ENCODE assay signal across 8 cellular contexts in genomic region chr15:74461847-74462511, GRCh38. TPM values are rescaled to one million over a fixed set of nuclear protein-coding genes. Genes with fewer than 3 reads are reported as not detected.
A peak's percentile ranks its signal among the peaks of the same experiment; 100 is the strongest.
DNase-seq lines count a peak whose midpoint lies in the region; ATAC-seq and TF ChIP-seq lines count a peak whose summit lies in the region.

No MANE protein-coding gene starts in this region.

- no peaks in the 10 kb centered on the region for H3K36me3 ChIP-seq in MM.1S (replicated peaks; ENCODE audit: insufficient read depth, low read length)
- no peaks in the 10 kb centered on the region for H3K36me3 ChIP-seq in neural cell (ENCODE audit: insufficient read depth, low read length)

- peak overlapping the region; percentile 87 for H3K4me3 ChIP-seq in MM.1S (ENCODE audit: low read length)
- H3K4me3 ChIP-seq in neural cell (ENCODE audit: low read length) = peak overlapping the region; percentile 72

- CTCF ChIA-PET in Calu3 (lab: Charles Lee) = interaction anchor here (0.7 to 1.8 kb wide), 7 partner anchors 9 to 87 kb away, joined by 3 to 9 read pairs (median 4); partner anchors contain the start of gene ARID3B

- no TSS peak for BruUV-seq in Calu3 (replicated peaks; lab: Mats Ljungman, UMichigan)

- H3K79me2 ChIP-seq in MM.1S (ENCODE audit: low read length) (peaks cover 34% of the 10 kb centered on the region), neural cell (replicated peaks; ENCODE audit: insufficient read depth, low read length) (no peaks in the 10 kb centered on the region)

- H3K9me3 Mint-ChIP-seq in Calu3 (ENCODE audit: low read depth, unreplicated experiment) = peaks cover 9% of the 10 kb centered on the region

- H3K9ac ChIP-seq in MM.1S (ENCODE audit: low read length) (peak overlapping the region; percentile 68), neural cell (ENCODE audit: low read length) (peak overlapping the region; percentile 67)

- H3K27me3 Mint-ChIP-seq in Calu3 (ENCODE audit: unreplicated experiment) = no peaks in the 10 kb centered on the region

- peaks cover 19% of the 10 kb centered on the region for H3K36me3 Mint-ChIP-seq in Calu3 (ENCODE audit: insufficient read depth, unreplicated experiment)

- H3K27ac Mint-ChIP-seq in Calu3 (ENCODE audit: unreplicated experiment) = peak overlapping the region; percentile 2

- no peak for TF ChIP-seq EP300 in neural cell (conservative IDR thresholded peaks at IDR 0.05; ENCODE audit: poor library complexity, severe bottlenecking)

- intact Hi-C loops in Calu3 (cut with micrococcal nuclease; ENCODE audit: unreplicated experiment) = loop anchor here (2.0 kb wide), 1 partner anchor 85 kb away; no protein-coding TSS in a partner anchor

- peaks cover 4% of the 10 kb centered on the region; the same call in 1 of the 2 replicates for H3K4me1 ChIP-seq in MM.1S (ENCODE audit: low read length)

- H4K20me1 ChIP-seq in MM.1S (ENCODE audit: insufficient read depth, low read length) (no peaks in the 10 kb centered on the region), neural cell (ENCODE audit: insufficient read depth) (no peaks in the 10 kb centered on the region)

- H3F3A ChIP-seq in MM.1S (ENCODE audit: insufficient read depth, low read length) = peaks cover 13% of the 10 kb centered on the region
- no peaks in the 10 kb centered on the region for H3F3A ChIP-seq in neural cell (ENCODE audit: insufficient read depth, low read length, poor library complexity, severe bottlenecking)

- H2AFZ ChIP-seq in MM.1S (ENCODE audit: low read length) (peak overlapping the region; percentile 82), neural cell (ENCODE audit: low read depth, low read length) (no peak overlapping the region)

- TF ChIP-seq RAD21 in neural cell (conservative IDR thresholded peaks at IDR 0.05) = no peak

- H3K4me2 ChIP-seq in MM.1S (ENCODE audit: low read depth, low read length) = peak overlapping the region; percentile 73
- peak overlapping the region; percentile 92 for H3K4me2 ChIP-seq in neural cell (ENCODE audit: low read length)

- no peak for ATAC-seq in GM19324 (IDR thresholded peaks at IDR 0.05; ENCODE audit: low FRiP score, unreplicated experiment)

- H3K27ac ChIP-seq in MM.1S (ENCODE audit: low read length) (peak overlapping the region; percentile 15; the same call in 1 of the 2 replicates), cingulate gyrus (ENCODE audit: low read depth, low read length) (peak overlapping the region; percentile 71), neural cell (ENCODE audit: low read length) (no peak overlapping the region)

- DNase-seq in Calu3 (no peak), MM.1S (no peak), NCI-H446 (lab: John Stamatoyannopoulos, UW) (no peak), amygdala (lab: John Stamatoyannopoulos, UW) (no peak), HuH-7 (ENCODE audit: low spot score) (no peak)

- H3K4me3 Mint-ChIP-seq in Calu3 (ENCODE audit: low read depth, unreplicated experiment) = peak overlapping the region; percentile 66

- H3K27me3 ChIP-seq in MM.1S (replicated peaks; ENCODE audit: insufficient read depth, low read length) (no peaks in the 10 kb centered on the region), neural cell (ENCODE audit: insufficient read depth, low read depth, low read length) (no peaks in the 10 kb centered on the region)

- H3K4me1 Mint-ChIP-seq in Calu3 (ENCODE audit: low read depth, unreplicated experiment) = peaks cover 26% of the 10 kb centered on the region

- TF ChIP-seq CTCF in Calu3 (IDR thresholded peaks at IDR 0.05; ENCODE audit: unreplicated experiment) (no peak), MM.1S (IDR thresholded peaks at IDR 0.05; ENCODE audit: low read length) (no peak), neural cell (IDR thresholded peaks at IDR 0.05; ENCODE audit: poor library complexity, severe bottlenecking) (no peak)

- no peaks in the 10 kb centered on the region for H3K9me2 ChIP-seq in MM.1S (replicated peaks; ENCODE audit: insufficient read depth, low read length)
- H3K9me2 ChIP-seq in neural cell (ENCODE audit: insufficient read depth, low read length) = no peaks in the 10 kb centered on the region

- H3K9me3 ChIP-seq in MM.1S (replicated peaks; ENCODE audit: insufficient read depth, low read length) = no peaks in the 10 kb centered on the region
- no peaks in the 10 kb centered on the region for H3K9me3 ChIP-seq in neural cell (ENCODE audit: low read length)

TF ChIP-seq in neural cell, 6 proteins besides CTCF, POLR2A, EP300 and RAD21:
- TF ChIP-seq MXI1 (conservative IDR thresholded peaks at IDR 0.05; ENCODE audit: poor library complexity, severe bottlenecking) = no peak
- TF ChIP-seq TAF1 (IDR thresholded peaks at IDR 0.05; ENCODE audit: low read depth) = no peak
- no peak for TF ChIP-seq EZH2 (IDR thresholded peaks at IDR 0.05; ENCODE audit: borderline replicate concordance, insufficient read depth, low read length, poor library complexity, severe bottlenecking)
- TF ChIP-seq REST (IDR thresholded peaks at IDR 0.05; ENCODE audit: borderline replicate concordance) = no peak
- TF ChIP-seq POLR2AphosphoS5 (IDR thresholded peaks at IDR 0.05) = no peak
- no peak for TF ChIP-seq SMC3 (conservative IDR thresholded peaks at IDR 0.05; ENCODE audit: poor library complexity)
TF ChIP-seq in neural cell: peak in this region for 0.

RNA-seq across cellular contexts. Expression of gene UBL7, which starts 1.0 kb away (rescaled TPM):
- total RNA-seq in Calu3 (2022) = 38.5 and 43.8 TPM in 2 replicates
- polyA plus RNA-seq in neural cell = 66.1 and 70.7 TPM in 2 replicates
- polyA minus RNA-seq in neural cell = 43.1 and 43.6 TPM in 2 replicates

RNA-seq across cellular contexts. Expression of gene SEMA7A, which starts 28.2 kb away (rescaled TPM):
- total RNA-seq in Calu3 (2022) = 67.6 and 74.8 TPM in 2 replicates
- polyA plus RNA-seq in neural cell = 28.8 and 31.7 TPM in 2 replicates
- 26.6 and 34.1 TPM in 2 replicates for polyA minus RNA-seq in neural cell
